In the genomic region with DNA sequence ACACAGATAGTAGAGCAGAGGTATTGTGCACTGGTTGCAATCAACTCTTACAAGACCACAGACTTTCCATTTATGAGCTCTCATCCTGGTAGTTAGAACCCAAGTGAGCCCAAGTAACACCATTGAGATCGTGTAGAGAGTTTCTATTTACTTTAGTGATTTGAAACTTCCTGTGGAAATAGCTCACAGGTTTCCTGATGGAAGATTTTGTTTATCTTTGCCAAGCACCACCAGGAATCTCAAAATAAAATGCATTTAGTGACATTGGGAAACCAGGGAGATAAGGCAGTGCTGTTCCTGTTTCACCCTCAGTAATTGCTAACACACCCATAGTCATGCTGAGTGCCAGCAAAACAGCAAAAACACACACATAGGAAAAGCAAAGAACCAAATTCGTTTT, we compare ENCODE assay signal across 26 cellular contexts.
DNase-seq lines count a peak whose midpoint lies in the region; ATAC-seq, FAIRE-seq and TF ChIP-seq lines count a peak whose summit lies in the region.
"Had no signal": no experiment of that assay in that cellular context is flagged by ENCODE, and none has a peak within 500 bp of the region (broad histone marks: within the 10 kb centered on the region; RNA-seq: fewer than 3 reads in every experiment).

No MANE protein-coding gene starts in this region.

- H2AFZ ChIP-seq in HepG2 (ENCODE audit: low read length) (no peak overlapping the region), endothelial cell of umbilical vein (ENCODE audit: low read depth, low read length) (no peak overlapping the region), mesenchymal stem cell (ENCODE audit: low read depth, low read length) (no peak overlapping the region)
- H2AFZ ChIP-seq: hepatocyte, neural progenitor cell had no signal

- WGBS in liver, result 14% methylated on average over 2 of the region's 2 CpGs
- WGBS in HepG2 (ENCODE audit: low lambda C conversion rate), result 0% methylated on average over 2 of the region's 2 CpGs
- WGBS in mesenchymal stem cell, result no CpG with 5 or more reads among the region's 2 CpGs

- TF ChIP-seq EP300 in HepG2 (IDR thresholded peaks at IDR 0.05; ENCODE audit: low read depth in 2 of 2, low read length in 2 of 2) (no peak), HepG2 (CRISPR knock-in tag; IDR thresholded peaks at IDR 0.05; ENCODE audit: borderline replicate concordance) (no peak)

- no peak overlapping the region for H2BK120ac ChIP-seq in mesenchymal stem cell (ENCODE audit: low read depth, low read length)

- H3K79me1 ChIP-seq in mesenchymal stem cell (replicated peaks; ENCODE audit: low read length, poor library complexity, severe bottlenecking), result no peaks in the 10 kb centered on the region

- H3K4me1 ChIP-seq in liver (ENCODE audit: control insufficient read depth in 4 of 4, insufficient read depth in 4 of 4, low read length in 3 of 4), result no peaks in the 10 kb centered on the region
- 0 out of 2 replicates have a peak, but pooled peaks cover 6% of the 10 kb centered on the region for H3K4me1 ChIP-seq in HepG2 (ENCODE audit: insufficient read depth, low read length)
- peaks cover 89% of the 10 kb centered on the region for H3K4me1 ChIP-seq in endothelial cell of umbilical vein (ENCODE audit: control insufficient read depth, extremely low read depth, insufficient read depth, low read length)
- H3K4me1 ChIP-seq in mesenchymal stem cell (ENCODE audit: control insufficient read depth, insufficient read depth, low read depth, low read length), result no peaks in the 10 kb centered on the region
- no peaks in the 10 kb centered on the region for H3K4me1 ChIP-seq in SJCRH30
- H3K4me1 ChIP-seq: adrenal gland, vagina had no signal

- TF ChIP-seq CTCF in liver (IDR thresholded peaks at IDR 0.05; ENCODE audit: low read depth, low read length, missing input control), result no peak
- TF ChIP-seq CTCF in HepG2 (CRISPR knock-in tag; IDR thresholded peaks at IDR 0.05), result no peak
- TF ChIP-seq CTCF in endothelial cell of umbilical vein (IDR thresholded peaks at IDR 0.05; ENCODE audit: extremely low read depth in 1 of 2, insufficient read depth in 1 of 2, low read depth in 1 of 2, low read length in 2 of 2), result no peak

- POLR2A ChIA-PET in HepG2 (lab: Yijun Ruan, JAX) (no interaction called here), endothelial cell of umbilical vein (lab: Charles Lee) (interaction anchor here (0.6 to 1.7 kb wide), 4 partner anchors 12 to 39 kb away, joined by 3 to 6 read pairs (median 4); no protein-coding TSS in a partner anchor)

- H3K4me2 ChIP-seq in HepG2 (ENCODE audit: low read depth, low read length), result no peak overlapping the region
- peak overlapping the region; percentile 79 for H3K4me2 ChIP-seq in endothelial cell of umbilical vein (ENCODE audit: insufficient read depth, low read length)
- H3K4me2 ChIP-seq in mesenchymal stem cell (ENCODE audit: low read length, poor library complexity, severe bottlenecking), result no peak overlapping the region
- H3K4me2 ChIP-seq: hepatocyte, neural progenitor cell had no signal

- H2BK12ac ChIP-seq in mesenchymal stem cell (ENCODE audit: low read length in 2 of 2), result no peak overlapping the region

- TF ChIP-seq RAD21 in liver (IDR thresholded peaks at IDR 0.05) (no peak), HepG2 (CRISPR knock-in tag; IDR thresholded peaks at IDR 0.05) (no peak)

- H3K79me2 ChIP-seq in HepG2 (ENCODE audit: insufficient read depth, low read length) (no peaks in the 10 kb centered on the region), endothelial cell of umbilical vein (ENCODE audit: control insufficient read depth, insufficient read depth, low read length) (peaks cover 13% of the 10 kb centered on the region)
- H3K79me2 ChIP-seq: hepatocyte had no signal

- H3K23ac ChIP-seq in mesenchymal stem cell (ENCODE audit: low read length in 2 of 2), result no peak overlapping the region

- no peak overlapping the region for H3K4ac ChIP-seq in mesenchymal stem cell (ENCODE audit: low read depth in 1 of 2, low read length in 2 of 2)

- H4K8ac ChIP-seq in mesenchymal stem cell (ENCODE audit: low read length), result no peak overlapping the region

- H3K9ac ChIP-seq in liver (ENCODE audit: low read depth in 1 of 2, low read length in 2 of 2) (no peak overlapping the region), HepG2 (ENCODE audit: insufficient read depth, low read depth, low read length) (no peak overlapping the region), endothelial cell of umbilical vein (replicated peaks; ENCODE audit: extremely low read depth, insufficient read depth, low read length) (peak overlapping the region; percentile 56), mesenchymal stem cell (ENCODE audit: low read length) (no peak overlapping the region)
- H3K9ac ChIP-seq: neural progenitor cell had no signal

- H3K9me1 ChIP-seq in endothelial cell of umbilical vein (replicated peaks; ENCODE audit: control insufficient read depth, extremely low read depth, insufficient read depth, low read length), result no peaks in the 10 kb centered on the region

- DNase-seq in HepG2 (ENCODE audit: low spot score), result no peak
- peak; percentile 91 for DNase-seq in endothelial cell of umbilical vein (ENCODE audit: low read depth, low spot score)
- peak; percentile 30 for DNase-seq in mesenchymal stem cell
- no peak for DNase-seq in SJCRH30
- no peak for DNase-seq in T-helper 1 cell
- DNase-seq in NCI-H2081 treated with DMSO at 0.1 percent for 48 hours (lab: John Stamatoyannopoulos, UW), result no peak
- DNase-seq in activated gamma-delta T cell treated with Interleukin-2 at 50 U/mL for 16 hours, result no peak
- DNase-seq: activated CD4-positive, alpha-beta T cell treated with anti-CD3 and anti-CD28 coated beads for 4 hours; activated CD8-positive, alpha-beta memory T cell treated with anti-CD3 and anti-CD28 coated beads, Interleukin-2, amount 50 U/mL, for 4 hours; activated effector memory CD4-positive, alpha-beta T cell treated with Interleukin-2 at 50 U/mL for 16 hours; adrenal gland; caudate nucleus; effector memory CD8-positive, alpha-beta T cell; GF-D8; islet precursor cell; NCI-H1436 treated with DMSO at 0.1 percent for 48 hours; NCI-H2227 treated with DMSO at 0.1 percent for 48 hours; NCI-H82; SIG-M5; stimulated activated CD4-positive, alpha-beta T cell treated with anti-CD3 and anti-CD28 coated beads, Interleukin-12 subunit alpha, Interleukin-12 subunit beta, amount 100 ng/mL, for 4 hours; substantia nigra had no signal

- H4K20me1 ChIP-seq in HepG2 (ENCODE audit: insufficient read depth, low read length), result no peaks in the 10 kb centered on the region
- no peaks in the 10 kb centered on the region for H4K20me1 ChIP-seq in endothelial cell of umbilical vein (replicated peaks; ENCODE audit: control insufficient read depth, extremely low read depth, insufficient read depth, low read length)

- H3K27ac ChIP-seq in liver (ENCODE audit: low read depth in 1 of 2, low read length in 2 of 2), result no peak overlapping the region
- H3K27ac ChIP-seq in HepG2 (ENCODE audit: extremely low read length, insufficient read depth, low read length), result no peak overlapping the region
- H3K27ac ChIP-seq in endothelial cell of umbilical vein (ENCODE audit: insufficient read depth, low read depth, low read length), result peak overlapping the region; percentile 88
- H3K27ac ChIP-seq in mesenchymal stem cell (ENCODE audit: low read length, poor library complexity, severe bottlenecking), result no peak overlapping the region
- no peak overlapping the region for H3K27ac ChIP-seq in SJCRH30
- H3K27ac ChIP-seq: hepatocyte, neural progenitor cell, vagina had no signal

- FAIRE-seq in HepG2 (lab: Jason Lieb, UNC) (no peak), endothelial cell of umbilical vein (lab: Jason Lieb, UNC) (peak; percentile 91)
- FAIRE-seq: H54 had no signal

- H3K27me3 ChIP-seq in liver (ENCODE audit: control insufficient read depth in 4 of 4, insufficient read depth in 4 of 4, low read length in 3 of 4), result peaks cover 0 to 6% (median 0%) of the 10 kb centered on the region in 4 donors
- no peaks in the 10 kb centered on the region; a peak in 1 of 5 replicates for H3K27me3 ChIP-seq in HepG2 (ENCODE audit: control insufficient read depth in 1 of 2, insufficient read depth in 2 of 2, low read length in 2 of 2)
- H3K27me3 ChIP-seq in endothelial cell of umbilical vein (ENCODE audit: control insufficient read depth in 2 of 2, insufficient read depth in 2 of 2, low read length in 2 of 2), result no peaks in the 10 kb centered on the region
- peaks cover 6 to 7% of the 10 kb centered on the region in 2 experiments for H3K27me3 ChIP-seq in mesenchymal stem cell (ENCODE audit: control insufficient read depth in 1 of 2, insufficient read depth in 1 of 2, low read length in 2 of 2)
- H3K27me3 ChIP-seq in SJCRH30, result no peaks in the 10 kb centered on the region; the same call in 1 of the 2 replicates
- H3K27me3 ChIP-seq: hepatocyte, neural progenitor cell, vagina had no signal

- no peaks in the 10 kb centered on the region for H3K36me3 ChIP-seq in liver (ENCODE audit: control insufficient read depth in 4 of 4, insufficient read depth in 3 of 4, low read depth in 1 of 4, low read length in 3 of 4)
- no peaks in the 10 kb centered on the region for H3K36me3 ChIP-seq in HepG2 (replicated peaks in 1 of 2; ENCODE audit: control insufficient read depth in 1 of 2, insufficient read depth in 2 of 2, low read length in 2 of 2)
- H3K36me3 ChIP-seq in endothelial cell of umbilical vein (ENCODE audit: control insufficient read depth in 2 of 2, extremely low read depth in 1 of 2, insufficient read depth in 2 of 2, low read length in 2 of 2), result peaks cover 4 to 21% of the 10 kb centered on the region in 2 experiments
- no peaks in the 10 kb centered on the region for H3K36me3 ChIP-seq in mesenchymal stem cell (ENCODE audit: control insufficient read depth in 1 of 2, insufficient read depth in 2 of 2, low read depth in 1 of 2, low read length in 2 of 2)
- no peaks in the 10 kb centered on the region for H3K36me3 ChIP-seq in SJCRH30
- H3K36me3 ChIP-seq: adrenal gland, neural progenitor cell, vagina had no signal

- dilution Hi-C loops in endothelial cell of umbilical vein (cut with MboI; ENCODE audit: extremely low pct_ligation_motif_present, low sequenced_read_pairs), result no loop called here

- CTCF ChIA-PET in HepG2 (lab: Yijun Ruan, JAX; ENCODE audit: low intra/inter-chr PET ratio, low total read pairs) (no interaction called here), endothelial cell of umbilical vein (lab: Charles Lee) (interaction anchor here (0.9 to 2.1 kb wide), 10 partner anchors 9 to 78 kb away, joined by 4 to 12 read pairs (median 5); no protein-coding TSS in a partner anchor)

- H2BK5ac ChIP-seq in mesenchymal stem cell (ENCODE audit: low read depth, low read length, poor library complexity, severe bottlenecking), result no peak overlapping the region

- no peak for TF ChIP-seq POLR2A in HepG2 (IDR thresholded peaks at IDR 0.05; ENCODE audit: insufficient read depth in 1 of 2, low read depth in 2 of 2, low read length in 2 of 2)
- no peak for TF ChIP-seq POLR2A in endothelial cell of umbilical vein (IDR thresholded peaks at IDR 0.05; ENCODE audit: low read depth, low read length)

- no peak overlapping the region for H2BK15ac ChIP-seq in mesenchymal stem cell (ENCODE audit: low read depth, poor library complexity, severe bottlenecking)

- ATAC-seq in HepG2, result no peak
- ATAC-seq: effector memory CD8-positive, alpha-beta T cell had no signal

- no peak overlapping the region for H4K91ac ChIP-seq in mesenchymal stem cell (ENCODE audit: low read length)

- no peak overlapping the region for H3K14ac ChIP-seq in mesenchymal stem cell (ENCODE audit: low read length in 2 of 2)

- no peaks in the 10 kb centered on the region for H3K9me3 ChIP-seq in liver (ENCODE audit: control insufficient read depth in 4 of 4, low read length in 3 of 4)
- H3K9me3 ChIP-seq in HepG2 (ENCODE audit: low read length), result no peaks in the 10 kb centered on the region
- H3K9me3 ChIP-seq in endothelial cell of umbilical vein (replicated peaks; ENCODE audit: control insufficient read depth, insufficient read depth, low read length), result no peaks in the 10 kb centered on the region
- no peaks in the 10 kb centered on the region for H3K9me3 ChIP-seq in mesenchymal stem cell (ENCODE audit: control insufficient read depth, low read length)
- no peaks in the 10 kb centered on the region for H3K9me3 ChIP-seq in SJCRH30 (replicated peaks)
- H3K9me3 ChIP-seq: adrenal gland, vagina had no signal

- BruUV-seq in HepG2 (replicated peaks; lab: Mats Ljungman, UMichigan) (no TSS peak), endothelial cell of umbilical vein (replicated peaks; lab: Mats Ljungman, UMichigan) (no TSS peak)

- intact Hi-C loops in HepG2 (cut with micrococcal nuclease; ENCODE audit: unreplicated experiment), result no loop called here
- intact Hi-C loops in endothelial cell of umbilical vein (cut with micrococcal nuclease), result loop anchor here (1.0 kb wide), 4 partner anchors 9 to 63 kb away; no protein-coding TSS in a partner anchor

- H3K18ac ChIP-seq in mesenchymal stem cell (ENCODE audit: low read depth in 1 of 2, low read length in 2 of 2), result no peak overlapping the region

- no peak overlapping the region for H2AK5ac ChIP-seq in mesenchymal stem cell (ENCODE audit: low read length, severe bottlenecking)

- in situ Hi-C loops in HepG2 (cut with HindIII; ENCODE audit: extremely low pct_ligation_motif_present, low pct_unique_long_range_greater_than_20kb), result no loop called here

- H3K4me3 ChIP-seq in liver (ENCODE audit: low read depth in 1 of 3, low read length in 3 of 3), result no peak overlapping the region
- no peak overlapping the region for H3K4me3 ChIP-seq in HepG2 (replicated peaks in 1 of 3; ENCODE audit: insufficient read depth in 1 of 3, low read depth in 2 of 3, low read length in 3 of 3)
- no peak overlapping the region for H3K4me3 ChIP-seq in endothelial cell of umbilical vein (replicated peaks in 1 of 3; ENCODE audit: insufficient read depth in 1 of 3, low read depth in 1 of 3, low read length in 3 of 3)
- no peak overlapping the region for H3K4me3 ChIP-seq in mesenchymal stem cell (ENCODE audit: insufficient read depth in 1 of 2, low read depth in 1 of 2, low read length in 2 of 2)
- no peak overlapping the region for H3K4me3 ChIP-seq in SJCRH30
- H3K4me3 ChIP-seq: adrenal gland, hepatocyte, neural progenitor cell, vagina had no signal

Comparison
In these comparisons a context has a peak if more than half of its experiments do, and no peak if none do; other contexts are left out.
1. DNase-seq: peak in endothelial cell of umbilical vein (single experiment) and mesenchymal stem cell (single experiment); none in HepG2 (single experiment), SJCRH30 (0 of 2), T-helper 1 cell (0 of 5), NCI-H2081 treated with DMSO at 0.1 percent for 48 hours (single experiment) and activated gamma-delta T cell treated with Interleukin-2 at 50 U/mL for 16 hours (single experiment).